ENCODE assay signal across 8 cellular contexts in the genomic region with DNA sequence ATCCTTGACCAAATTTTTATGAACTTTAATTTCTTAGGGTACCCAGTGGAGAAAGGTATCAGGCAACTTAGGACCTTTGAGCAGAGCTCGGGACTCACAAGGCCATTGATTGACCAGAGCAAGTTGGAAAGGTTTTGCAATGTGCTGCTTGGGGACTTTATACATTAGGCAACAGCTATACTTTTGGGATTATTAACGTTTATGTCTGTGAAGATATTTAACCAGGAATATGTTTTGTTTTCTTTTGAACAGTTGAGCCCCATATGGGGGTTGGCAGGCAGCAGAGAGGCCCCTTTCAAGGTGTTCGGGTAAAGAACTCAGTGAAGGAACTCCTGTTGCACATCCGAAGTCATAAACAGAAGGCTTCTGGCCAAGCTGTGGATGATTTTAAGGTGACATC. TPM values are rescaled to one million over a fixed set of nuclear protein-coding genes. Genes with fewer than 3 reads are reported as not detected.
DNase-seq lines count a peak whose midpoint lies in the region; ATAC-seq, FAIRE-seq and TF ChIP-seq lines count a peak whose summit lies in the region.

No MANE protein-coding gene starts in this region.

- peak overlapping the region; percentile 97 to 99 (median 98) for H3K4me3 Mint-ChIP-seq in CD4-positive, CD25-positive, alpha-beta regulatory T cell
- H3K4me3 Mint-ChIP-seq in neural progenitor cell: no peak overlapping the region

- TF ChIP-seq EP300 in H1 (IDR thresholded peaks at IDR 0.05; ENCODE audit: borderline replicate concordance in 1 of 2, low read depth in 2 of 2, low read length in 2 of 2): no peak

- H4K20me1 ChIP-seq in H1 (replicated peaks in 1 of 2; ENCODE audit: control insufficient read depth in 1 of 2, insufficient read depth in 2 of 2, low read length in 2 of 2) (peaks cover 0 to 10% of the 10 kb centered on the region in 2 experiments), neural progenitor cell (ENCODE audit: low read depth) (peaks cover 24% of the 10 kb centered on the region)

- peaks cover 54% of the 10 kb centered on the region for H3K36me3 Mint-ChIP-seq in CD4-positive, CD25-positive, alpha-beta regulatory T cell
- H3K36me3 Mint-ChIP-seq in neural progenitor cell: peaks cover 26% of the 10 kb centered on the region

- TF ChIP-seq CTCF in NB4 (IDR thresholded peaks at IDR 0.05; ENCODE audit: low read depth, low read length) (no peak), H1 (IDR thresholded peaks at IDR 0.05; ENCODE audit: control extremely low read depth in 1 of 3, insufficient read depth in 1 of 3, low read depth in 1 of 3, low read length in 3 of 3) (no peak), neural progenitor cell (IDR thresholded peaks at IDR 0.05) (no peak), RWPE1 (conservative IDR thresholded peaks at IDR 0.05; ENCODE audit: low read depth) (no peak)

- no peaks in the 10 kb centered on the region for H3K9me3 ChIP-seq in CD4-positive, CD25-positive, alpha-beta regulatory T cell (ENCODE audit: control insufficient read depth in 2 of 2, low read length in 2 of 2)
- H3K9me3 ChIP-seq in H1 (ENCODE audit: insufficient read depth in 2 of 2, low read depth in 1 of 2, low read length in 1 of 2) (no peaks in the 10 kb centered on the region), neural progenitor cell (ENCODE audit: low read depth) (no peaks in the 10 kb centered on the region)

- no peak overlapping the region for H3K23ac ChIP-seq in H1 (ENCODE audit: insufficient read length)

- CTCF ChIA-PET in H1 (lab: Charles Lee; ENCODE audit: partially characterized antibody): interaction anchor here (0.9 to 2.0 kb wide), 7 partner anchors 20 to 377 kb away, joined by 3 to 6 read pairs (median 4); a partner anchor contains a TSS
- CTCF ChIA-PET in RWPE1 (lab: Yijun Ruan, JAX): no interaction called here

- no peaks in the 10 kb centered on the region; the same call in 1 of the 2 replicates for H3K23me2 ChIP-seq in H1 (ENCODE audit: low read depth, low read length)

- H2AFZ ChIP-seq in H1 (ENCODE audit: low read length): no peak overlapping the region
- H2AFZ ChIP-seq in neural progenitor cell (replicated peaks): no peak overlapping the region

- H2BK12ac ChIP-seq in H1 (ENCODE audit: low read depth, low read length): no peak overlapping the region

- no peak for FAIRE-seq in H1 (lab: Jason Lieb, UNC)

- DNase-seq in CD4-positive, CD25-positive, alpha-beta regulatory T cell: no peak
- DNase-seq in NB4 (ENCODE audit: low read depth): no peak
- no peak for DNase-seq in H1 (ENCODE audit: low read depth in 1 of 2, low spot score in 2 of 2)
- no peak for DNase-seq in neural progenitor cell (ENCODE audit: low spot score)
- DNase-seq in RWPE1 (ENCODE audit: low spot score): no peak
- DNase-seq in activated gamma-delta T cell (lab: John Stamatoyannopoulos, UW): no peak
- DNase-seq in NCI-H2227 (lab: John Stamatoyannopoulos, UW; ENCODE audit: unreplicated experiment): no peak

- H3K4me2 ChIP-seq in H1 (ENCODE audit: insufficient read depth in 1 of 2, low read depth in 2 of 2, low read length in 2 of 2) (peak overlapping the region; percentile 78; a peak in 3 of 4 replicates), neural progenitor cell (peak overlapping the region; percentile 84)

- H3K79me2 ChIP-seq in H1 (ENCODE audit: control insufficient read depth in 1 of 2, insufficient read depth in 2 of 2, low read length in 2 of 2) (peaks cover 13 to 35% of the 10 kb centered on the region in 2 experiments; a peak in 3 of 4 replicates), neural progenitor cell (ENCODE audit: low read depth) (peaks cover 34% of the 10 kb centered on the region)

- H4K8ac ChIP-seq in H1 (ENCODE audit: extremely low read depth, insufficient read depth, low read length): no peak overlapping the region

- POLR2A ChIA-PET in H1 (lab: Charles Lee; ENCODE audit: partially characterized antibody) (interaction anchor here (0.7 to 2.1 kb wide), 11 partner anchors 9 to 224 kb away, joined by 3 to 7 read pairs (median 4); no protein-coding TSS in a partner anchor), RWPE1 (lab: Yijun Ruan, JAX; ENCODE audit: low non-redundant PET) (no interaction called here)

- H3K4me3 ChIP-seq in CD4-positive, CD25-positive, alpha-beta regulatory T cell (ENCODE audit: low read depth, low read length): peak overlapping the region; percentile 100
- H3K4me3 ChIP-seq in NB4 (ENCODE audit: low read depth, low read length): peak overlapping the region; percentile 86
- peak overlapping the region in 2 of 4 experiments; percentile 96 to 99; a peak in 3 of 8 replicates for H3K4me3 ChIP-seq in H1 (ENCODE audit: extremely low read depth in 1 of 4, insufficient read depth in 2 of 4, low read depth in 3 of 4, low read length in 4 of 4)
- H3K4me3 ChIP-seq in neural progenitor cell: peak overlapping the region; percentile 94

- no peak overlapping the region for H3K18ac ChIP-seq in H1 (ENCODE audit: extremely low read depth, low read length)

- H3K36me3 ChIP-seq in CD4-positive, CD25-positive, alpha-beta regulatory T cell (ENCODE audit: control insufficient read depth, insufficient read depth, low read length): peaks cover 53% of the 10 kb centered on the region
- peaks cover 27 to 52% (median 41%) of the 10 kb centered on the region in 4 experiments for H3K36me3 ChIP-seq in H1 (ENCODE audit: control insufficient read depth in 2 of 4, insufficient read depth in 4 of 4, low read length in 3 of 4)
- H3K36me3 ChIP-seq in neural progenitor cell: peaks cover 21% of the 10 kb centered on the region

- no peak for TF ChIP-seq RAD21 in H1 (IDR thresholded peaks at IDR 0.05 in 1 of 2, conservative IDR thresholded peaks at IDR 0.05 in 1 of 2; ENCODE audit: low read depth in 2 of 2, low read length in 2 of 2)

- no peak for ATAC-seq in CD4-positive, CD25-positive, alpha-beta regulatory T cell (ENCODE audit: low read depth in 2 of 2)
- no peak for ATAC-seq in GM18909 (IDR thresholded peaks at IDR 0.05; ENCODE audit: poor library complexity, unreplicated experiment)

- H2BK5ac ChIP-seq in H1 (ENCODE audit: low read depth, low read length): no peak overlapping the region

- H4K5ac ChIP-seq in H1 (ENCODE audit: insufficient read length, low read depth, low read length): no peak overlapping the region

- peak overlapping the region; percentile 96 for H3K27ac ChIP-seq in CD4-positive, CD25-positive, alpha-beta regulatory T cell (ENCODE audit: insufficient read depth, low read length, poor library complexity, severe bottlenecking)
- H3K27ac ChIP-seq in H1 (ENCODE audit: low read depth, low read length) (no peak overlapping the region), neural progenitor cell (no peak overlapping the region), RWPE1 (no peak overlapping the region)

- H3F3A ChIP-seq in neural progenitor cell (ENCODE audit: low read depth): peaks cover 9% of the 10 kb centered on the region

- no peak overlapping the region for H2BK15ac ChIP-seq in H1 (ENCODE audit: low read length)

- H3K9ac ChIP-seq in H1 (replicated peaks in 1 of 4; ENCODE audit: extremely low read depth in 1 of 4, low read depth in 3 of 4, low read length in 3 of 4) (no peak overlapping the region; a peak in 1 of 7 replicates), neural progenitor cell (no peak overlapping the region)

- no peaks in the 10 kb centered on the region for H3K27me3 ChIP-seq in CD4-positive, CD25-positive, alpha-beta regulatory T cell (ENCODE audit: control insufficient read depth, insufficient read depth, low read length)
- H3K27me3 ChIP-seq in H1 (replicated peaks in 1 of 4; ENCODE audit: control insufficient read depth in 3 of 4, extremely low read depth in 1 of 4, insufficient read depth in 3 of 4, low read length in 3 of 4) (no peaks in the 10 kb centered on the region), neural progenitor cell (no peaks in the 10 kb centered on the region)

- no peak overlapping the region for H3K4ac ChIP-seq in H1 (replicated peaks; ENCODE audit: insufficient read length, low read depth, low read length)

- peaks cover 6% of the 10 kb centered on the region for H3K27me3 Mint-ChIP-seq in CD4-positive, CD25-positive, alpha-beta regulatory T cell
- H3K27me3 Mint-ChIP-seq in neural progenitor cell (ENCODE audit: insufficient read depth, low read depth): peaks cover 3% of the 10 kb centered on the region

- H3K27ac Mint-ChIP-seq in CD4-positive, CD25-positive, alpha-beta regulatory T cell: peak overlapping the region; percentile 99 to 100 (median 99)
- no peak overlapping the region for H3K27ac Mint-ChIP-seq in neural progenitor cell

- 97% methylated on average over 4 of the region's 4 CpGs; no CpG with 5 or more reads in 1 of the 2 experiments for WGBS in H1 (ENCODE audit: extremely low coverage in 1 of 2, insufficient coverage in 1 of 2, insufficient read length in 1 of 2, insufficient replicate concordance in 2 of 2, low coverage in 1 of 2, low lambda C conversion rate in 2 of 2, missing lambda C conversion rate in 1 of 2), 2 experiments

- peaks cover 26 to 67% (median 60%) of the 10 kb centered on the region in 4 donors for H3K4me1 Mint-ChIP-seq in CD4-positive, CD25-positive, alpha-beta regulatory T cell
- H3K4me1 Mint-ChIP-seq in neural progenitor cell: peaks cover 9% of the 10 kb centered on the region

- H3K4me1 ChIP-seq in CD4-positive, CD25-positive, alpha-beta regulatory T cell (ENCODE audit: control insufficient read depth, insufficient read depth, low read length, poor library complexity, severe bottlenecking): peaks cover 30% of the 10 kb centered on the region
- H3K4me1 ChIP-seq in H1 (replicated peaks in 1 of 4; ENCODE audit: control insufficient read depth in 3 of 4, insufficient read depth in 4 of 4, low read length in 3 of 4) (peaks cover 2 to 14% (median 8%) of the 10 kb centered on the region in 4 experiments), neural progenitor cell (peaks cover 15% of the 10 kb centered on the region)

- no peaks in the 10 kb centered on the region for H3K79me1 ChIP-seq in H1 (ENCODE audit: low read depth, low read length)

- no peak overlapping the region for H2AK5ac ChIP-seq in H1 (ENCODE audit: low read depth, low read length)

- TF ChIP-seq POLR2A in NB4 (IDR thresholded peaks at IDR 0.05; ENCODE audit: extremely low read depth, insufficient read length) (no peak), H1 (IDR thresholded peaks at IDR 0.05; ENCODE audit: control extremely low read depth in 1 of 2, low read depth in 2 of 2, low read length in 2 of 2) (no peak)

- no peaks in the 10 kb centered on the region for H3K9me3 Mint-ChIP-seq in CD4-positive, CD25-positive, alpha-beta regulatory T cell
- no peaks in the 10 kb centered on the region for H3K9me3 Mint-ChIP-seq in neural progenitor cell

- H2BK20ac ChIP-seq in H1 (ENCODE audit: low read length): no peak overlapping the region

- no peak overlapping the region for H3K14ac ChIP-seq in H1 (ENCODE audit: insufficient read length)

- no peak overlapping the region for H2BK120ac ChIP-seq in H1 (replicated peaks; ENCODE audit: low read depth, low read length)

- H3K56ac ChIP-seq in H1 (replicated peaks; ENCODE audit: insufficient read length, low read depth, low read length): no peak overlapping the region

- no peak overlapping the region for H4K91ac ChIP-seq in H1 (replicated peaks; ENCODE audit: insufficient read length, low read length)

RNA-seq across cellular contexts. Expression of a gene that starts 2.5 kb away (rescaled TPM):
- total RNA-seq in CD4-positive, CD25-positive, alpha-beta regulatory T cell: 637 TPM
- polyA plus RNA-seq in CD4-positive, CD25-positive, alpha-beta regulatory T cell: 10 to 100 TPM; 15.2 to 28.2 (median 21.6) TPM
- total RNA-seq in H1 (2021; fragmentation: NEBNext Ultra II Directional; extraction: Animal tissue kit (Norgen Biotek cat#: 25700)): 24.5 TPM in 2 replicates
- polyA plus RNA-seq in H1 (2011; rRNA removed): 7.2 and 7.6 TPM in 2 replicates
- polyA plus RNA-seq in H1 (2011; cell fraction: cytosol; rRNA removed): 11.7 TPM
- 28.2 TPM for polyA plus RNA-seq in H1 (2011; cell fraction: nucleus; rRNA removed)
- polyA plus RNA-seq in H1 (2012, experiment 1 of 2): 6.3 to 9.7 TPM (median 9.1 TPM) in 4 replicates
- polyA plus RNA-seq in H1 (2012, experiment 2 of 2): 0.87 TPM
- 14.6 TPM for polyA plus RNA-seq in H1 (2013, experiment 1 of 2)
- polyA plus RNA-seq in H1 (2013, experiment 2 of 2): 13.6 TPM
- polyA minus RNA-seq in H1 (2011; rRNA and poly(A)+ RNA removed): 28.3 and 29.0 TPM in 2 replicates
- polyA minus RNA-seq in H1 (2011; cell fraction: cytosol; rRNA and poly(A)+ RNA removed): 11.5 TPM
- 77.8 TPM for polyA minus RNA-seq in H1 (2011; cell fraction: nucleus; rRNA and poly(A)+ RNA removed)
- 14.7 and 19.7 TPM in 2 replicates for total RNA-seq in neural progenitor cell (ENCODE audit: low replicate concordance)

Comparison
In these comparisons a context has a peak if more than half of its experiments do, and no peak if none do; other contexts are left out.
1. RNA of a gene that starts 2.5 kb away (total RNA-seq): 637 TPM in CD4-positive, CD25-positive, alpha-beta regulatory T cell (single experiment); 24.5 TPM in H1 and 14.7 to 19.7 TPM in neural progenitor cell; every median in the first group is over 10 times any median in the second.